Comparison of ENCODE assay signal across 26 cellular contexts in genomic region chr3:31479431-31479830, GRCh38.
"Had no signal": no experiment of that assay in that cellular context is flagged by ENCODE, and none has a peak within 500 bp of the region (broad histone marks: within the 10 kb centered on the region; RNA-seq: fewer than 3 reads in every experiment).

No MANE protein-coding gene starts in this region.

- ATAC-seq: naive thymus-derived CD4-positive, alpha-beta T cell; natural killer cell; psoas muscle; right cardiac atrium; right lobe of liver; stimulated activated memory B cell treated with anti-CD40 and anti-IgM and Interleukin-4, amounts not matched to agents 10 μg/mL and 1 μg/mL and 100 μg/mL, for 72 hours; stimulated activated naive CD8-positive, alpha-beta T cell treated with anti-CD3 and anti-CD28 coated beads, Interleukin-15, amount 100 ng/mL, for 72 hours; stimulated activated naive CD8-positive, alpha-beta T cell treated with anti-CD3 and anti-CD28 coated beads, Interleukin-15, Interleukin-2, amounts not matched to agents 100 U/mL and 50 U/mL, for 24 hours; upper lobe of right lung had no signal

- H3K4me3 ChIP-seq: neural progenitor cell, ovary, psoas muscle, right lobe of liver, sigmoid colon, suprapubic skin, testis, tibial artery, transverse colon, upper lobe of right lung, uterus had no signal

- DNase-seq: naive thymus-derived CD4-positive, alpha-beta T cell; natural killer cell; occipital lobe; ovary; psoas muscle; right cardiac atrium; right lobe of liver; sigmoid colon; small intestine; stimulated activated CD4-positive, alpha-beta T cell treated with anti-CD3 and anti-CD28 coated beads, Interleukin-15, amount 100 ng/mL, for 24 hours; stimulated activated CD4-positive, alpha-beta T cell treated with anti-CD3 and anti-CD28 coated beads, Interleukin-2, amount 100 ng/mL, for 24 hours; stimulated activated CD4-positive, alpha-beta T cell treated with anti-CD3 and anti-CD28 coated beads, Interleukin-4, amount 100 ng/mL, for 1 hour; stimulated activated CD4-positive, alpha-beta T cell treated with anti-CD3 and anti-CD28 coated beads, Interleukin-4, amount 100 ng/mL, for 4 hours; stimulated activated CD8-positive, alpha-beta memory T cell treated with anti-CD3 and anti-CD28 coated beads, Interleukin-4, amount 100 ng/mL, for 48 hours; stimulated activated naive CD4-positive, alpha-beta T cell; stimulated activated naive CD8-positive, alpha-beta T cell treated with anti-CD3 and anti-CD28 coated beads, Interleukin-15, amount 100 ng/mL, for 72 hours; stimulated activated naive CD8-positive, alpha-beta T cell treated with anti-CD3 and anti-CD28 coated beads, Interleukin-15, Interleukin-2, amounts not matched to agents 100 U/mL and 50 U/mL, for 24 hours; testis; tibial artery; transverse colon; upper lobe of right lung; uterus had no signal

- H3K36me3 ChIP-seq: neural progenitor cell, ovary, right lobe of liver, sigmoid colon, suprapubic skin, tibial artery, transverse colon, upper lobe of right lung, uterus had no signal

- H3K27ac ChIP-seq: neural progenitor cell, ovary, parathyroid adenoma, psoas muscle, right lobe of liver, sigmoid colon, suprapubic skin, testis, tibial artery, transverse colon, upper lobe of right lung, uterus had no signal

- H3K27me3 ChIP-seq: neural progenitor cell, ovary, right lobe of liver, sigmoid colon, suprapubic skin, testis, tibial artery, transverse colon, upper lobe of right lung, uterus had no signal

- FAIRE-seq: small intestine had no signal

- H3K79me2 ChIP-seq: parathyroid adenoma had no signal

- H3K4me1 ChIP-seq: neural progenitor cell, parathyroid adenoma, psoas muscle, right lobe of liver, sigmoid colon, suprapubic skin, testis, tibial artery, transverse colon, upper lobe of right lung, uterus had no signal

- H3K9me3 ChIP-seq: ovary, psoas muscle, right lobe of liver, sigmoid colon, suprapubic skin, testis, tibial artery, transverse colon, upper lobe of right lung, uterus had no signal

- H3K9ac ChIP-seq: neural progenitor cell, parathyroid adenoma had no signal

- H2AFZ ChIP-seq: neural progenitor cell, parathyroid adenoma had no signal

- H3K4me2 ChIP-seq: neural progenitor cell had no signal
